Comparison of ENCODE assay signal across 24 cellular contexts in the genomic region with DNA sequence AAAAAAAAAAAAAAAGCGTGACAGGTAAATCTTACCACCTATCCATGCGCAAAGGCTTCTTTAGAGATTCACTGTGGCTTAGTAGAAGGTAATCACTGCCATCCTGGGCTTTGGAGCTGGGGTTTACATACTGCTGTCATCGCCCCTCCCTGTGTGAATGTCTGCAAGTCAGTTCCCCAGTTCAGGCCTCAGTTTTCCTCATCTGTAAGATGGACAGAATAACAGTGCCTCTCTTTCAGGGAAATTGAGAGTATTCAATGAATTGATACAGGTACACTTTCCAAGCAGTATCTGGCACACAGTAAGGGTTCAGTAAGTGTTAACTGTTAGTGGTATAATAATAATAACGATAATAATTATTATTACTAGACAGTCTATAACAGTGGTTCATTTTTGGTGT. TPM values are rescaled to one million over a fixed set of nuclear protein-coding genes. Genes with fewer than 3 reads are reported as not detected.
A peak's percentile ranks its signal among the peaks of the same experiment; 100 is the strongest.
DNase-seq lines count a peak whose midpoint lies in the region; ATAC-seq, FAIRE-seq and TF ChIP-seq lines count a peak whose summit lies in the region.
"Had no signal": no experiment of that assay in that cellular context is flagged by ENCODE, and none has a peak within 500 bp of the region (broad histone marks: within the 10 kb centered on the region; RNA-seq: fewer than 3 reads in every experiment).

No MANE protein-coding gene starts in this region.

- peaks cover 31% of the 10 kb centered on the region for H3K4me1 Mint-ChIP-seq in activated T-cell treated with anti-CD3 and anti-CD28 coated beads, Interleukin-2, amount 50 U/mL, for 24 hours (ENCODE audit: low read depth)
- H3K4me1 Mint-ChIP-seq in CD8-positive, alpha-beta T cell (ENCODE audit: low read depth), result peaks cover 16% of the 10 kb centered on the region

- no peak for DNase-seq in activated T-cell treated with anti-CD3 and anti-CD28 coated beads, Interleukin-2, amount 50 U/mL, for 24 hours
- no peak for DNase-seq in activated T-cell treated with anti-CD3 and anti-CD28 coated beads, Interleukin-2, amount 50 U/mL, for 48 hours
- DNase-seq in A549 (ENCODE audit: low read depth in 1 of 2, low spot score in 1 of 2) (no peak), PC-3 (no peak), WERI-Rb-1 (no peak), UCSD-AML1 (lab: John Stamatoyannopoulos, UW; ENCODE audit: unreplicated experiment) (no peak)
- DNase-seq in CD8-positive, alpha-beta T cell, result no peak
- DNase-seq: COR-L47; DMS153; GF-D8; HCEC 1CT; NCI-H1417; NCI-H187; NCI-H2107; NCI-H510A; NCI-H748 treated with DMSO at 0.1 percent for 48 hours; NK-92 treated with Interleukin-12 subunit alpha and Interleukin-12 subunit beta, amount 100 ng/mL, for 24 hours; OCI-M1; RPMI8226; SHP77 treated with DMSO at 0.1 percent for 48 hours; SK-N-SH had no signal

- no peaks in the 10 kb centered on the region for H3F3A ChIP-seq in PC-3 (ENCODE audit: low read length, unreplicated experiment)

- no peak overlapping the region for H3K27ac ChIP-seq in A549
- H3K27ac ChIP-seq in CD8-positive, alpha-beta T cell (ENCODE audit: low read depth, low read length), result no peak overlapping the region
- H3K27ac ChIP-seq in PC-3 (ENCODE audit: low read length), result no peak overlapping the region
- H3K27ac ChIP-seq in WERI-Rb-1, result no peak overlapping the region
- H3K27ac ChIP-seq: C4-2B had no signal

- no peaks in the 10 kb centered on the region for H3K36me3 ChIP-seq in CD8-positive, alpha-beta T cell (ENCODE audit: insufficient read depth, low read length)
- H3K36me3 ChIP-seq in PC-3 (ENCODE audit: low read depth, low read length), result no peaks in the 10 kb centered on the region
- no peaks in the 10 kb centered on the region for H3K36me3 ChIP-seq in WERI-Rb-1

- no peaks in the 10 kb centered on the region for H3K27me3 Mint-ChIP-seq in activated T-cell treated with anti-CD3 and anti-CD28 coated beads, Interleukin-2, amount 50 U/mL, for 24 hours
- no peaks in the 10 kb centered on the region for H3K27me3 Mint-ChIP-seq in CD8-positive, alpha-beta T cell (ENCODE audit: low read depth)

- no peak overlapping the region for H2AFZ ChIP-seq in PC-3 (ENCODE audit: low read length)
- H2AFZ ChIP-seq: GM23338 had no signal

- no peak overlapping the region for H3K4me3 ChIP-seq in A549
- H3K4me3 ChIP-seq in CD8-positive, alpha-beta T cell (ENCODE audit: low read depth, low read length), result no peak overlapping the region
- H3K4me3 ChIP-seq in PC-3 (ENCODE audit: low read length), result no peak overlapping the region
- no peak overlapping the region for H3K4me3 ChIP-seq in WERI-Rb-1 (ENCODE audit: low read depth, low read length)
- H3K4me3 ChIP-seq: GM23338 had no signal

- peak overlapping the region; percentile 39 for H3K4me3 Mint-ChIP-seq in activated T-cell treated with anti-CD3 and anti-CD28 coated beads, Interleukin-2, amount 50 U/mL, for 24 hours
- peak overlapping the region; percentile 26 for H3K4me3 Mint-ChIP-seq in CD8-positive, alpha-beta T cell
- H3K4me3 Mint-ChIP-seq: GM23338 had no signal

- BruUV-seq in PC-3 (replicated peaks; lab: Mats Ljungman, UMichigan), result TSS peak; percentile 36

- H4K20me1 ChIP-seq in PC-3 (ENCODE audit: low read length), result no peaks in the 10 kb centered on the region

- CTCF ChIA-PET in A549 (lab: Yijun Ruan, JAX), result interaction anchor here (1.3 to 1.6 kb wide), 2 partner anchors 14 to 24 kb away, joined by 3 read pairs; no protein-coding TSS in a partner anchor
- CTCF ChIA-PET in CD8-positive, alpha-beta T cell (lab: Charles Lee), result no interaction called here
- CTCF ChIA-PET in PC-3 (lab: Charles Lee), result no interaction called here

- H3K9me3 ChIP-seq in A549 (no peaks in the 10 kb centered on the region), PC-3 (ENCODE audit: low read length) (no peaks in the 10 kb centered on the region), WERI-Rb-1 (ENCODE audit: severe bottlenecking) (no peaks in the 10 kb centered on the region)
- H3K9me3 ChIP-seq in CD8-positive, alpha-beta T cell (ENCODE audit: low read length), result no peaks in the 10 kb centered on the region
- H3K9me3 ChIP-seq: SK-N-SH had no signal

- no peaks in the 10 kb centered on the region for H3K9me2 ChIP-seq in PC-3 (replicated peaks; ENCODE audit: low read length)
- H3K9me2 ChIP-seq: SK-N-SH had no signal

- TF ChIP-seq POLR2A in A549 (IDR thresholded peaks at IDR 0.05; ENCODE audit: low read length), result no peak

- no peak for FAIRE-seq in A549 (lab: Jason Lieb, UNC)

- no peaks in the 10 kb centered on the region for H3K9me3 Mint-ChIP-seq in activated T-cell treated with anti-CD3 and anti-CD28 coated beads, Interleukin-2, amount 50 U/mL, for 24 hours
- H3K9me3 Mint-ChIP-seq in CD8-positive, alpha-beta T cell, result no peaks in the 10 kb centered on the region
- H3K9me3 Mint-ChIP-seq: GM23338 had no signal

- intact Hi-C loops in CD8-positive, alpha-beta T cell (cut with DNase I, micrococcal nuclease), result loop anchor here (5.0 kb wide), 4 partner anchors 74 to 494 kb away; partner anchors contain the start of genes GEMIN7 (in 1 of the 2), MARK4 (in 1 of the 2), PPM1N (in 1 of the 2) and RTN2 (in 1 of the 2)
- intact Hi-C loops in PC-3 (cut with micrococcal nuclease), result no loop called here

- H3K27me3 ChIP-seq in CD8-positive, alpha-beta T cell (ENCODE audit: insufficient read depth, low read length), result no peaks in the 10 kb centered on the region
- H3K27me3 ChIP-seq in PC-3 (ENCODE audit: low read length) (no peaks in the 10 kb centered on the region), WERI-Rb-1 (ENCODE audit: insufficient read depth, low read depth, severe bottlenecking) (no peaks in the 10 kb centered on the region)

- H3K27ac Mint-ChIP-seq in activated T-cell treated with anti-CD3 and anti-CD28 coated beads, Interleukin-2, amount 50 U/mL, for 24 hours, result peak overlapping the region; percentile 63
- H3K27ac Mint-ChIP-seq in CD8-positive, alpha-beta T cell, result no peak overlapping the region
- H3K27ac Mint-ChIP-seq: GM23338 had no signal

- 87% methylated on average over 4 of the region's 4 CpGs for WGBS in A549 (ENCODE audit: missing lambda C conversion rate)

- no peak overlapping the region for H3K9ac ChIP-seq in PC-3 (ENCODE audit: low read length)
- H3K9ac ChIP-seq: SK-N-SH had no signal

- POLR2A ChIA-PET in A549 (lab: Yijun Ruan, JAX), result interaction anchor here (0.7 kb wide), 1 partner anchor 1000 kb away, joined by 10 read pairs; no protein-coding TSS in a partner anchor
- POLR2A ChIA-PET in CD8-positive, alpha-beta T cell (lab: Charles Lee), result no interaction called here
- POLR2A ChIA-PET in PC-3 (lab: Charles Lee; ENCODE audit: unreplicated experiment), result no interaction called here

- no peak for TF ChIP-seq RAD21 in A549 (conservative IDR thresholded peaks at IDR 0.05 in 1 of 2, IDR thresholded peaks at IDR 0.05 in 1 of 2)

- no peaks in the 10 kb centered on the region for H3K79me2 ChIP-seq in PC-3 (ENCODE audit: low read length)

- TF ChIP-seq CTCF in A549 (IDR thresholded peaks at IDR 0.05), result no peak
- TF ChIP-seq CTCF in CD8-positive, alpha-beta T cell (IDR thresholded peaks at IDR 0.05), result no peak
- TF ChIP-seq CTCF in PC-3 (conservative IDR thresholded peaks at IDR 0.05; ENCODE audit: low read depth, low read length), result no peak
- no peak for TF ChIP-seq CTCF in WERI-Rb-1 (IDR thresholded peaks at IDR 0.05; ENCODE audit: low read depth, low read length)

- H3K4me1 ChIP-seq in A549, result peaks cover 7% of the 10 kb centered on the region; the same call in 1 of the 3 replicates
- H3K4me1 ChIP-seq in CD8-positive, alpha-beta T cell (ENCODE audit: insufficient read depth, low read length), result peaks cover 10% of the 10 kb centered on the region
- H3K4me1 ChIP-seq in PC-3 (ENCODE audit: insufficient read depth, low read length), result no peaks in the 10 kb centered on the region; the same call in 1 of the 2 replicates

- H3K4me2 ChIP-seq in A549 (no peak overlapping the region), PC-3 (ENCODE audit: low read length) (no peak overlapping the region)
- H3K4me2 ChIP-seq: GM23338, SK-N-SH had no signal

- peaks cover 62% of the 10 kb centered on the region for H3K36me3 Mint-ChIP-seq in activated T-cell treated with anti-CD3 and anti-CD28 coated beads, Interleukin-2, amount 50 U/mL, for 24 hours (ENCODE audit: low read depth)
- peaks cover 33% of the 10 kb centered on the region for H3K36me3 Mint-ChIP-seq in CD8-positive, alpha-beta T cell

- ATAC-seq in A549 (no peak), PC-3 (no peak), GM18873 (IDR thresholded peaks at IDR 0.05; ENCODE audit: low FRiP score, unreplicated experiment) (no peak)
- no peak for ATAC-seq in CD8-positive, alpha-beta T cell
- ATAC-seq: GM23338 had no signal

- TF ChIP-seq EP300 in A549 (IDR thresholded peaks at IDR 0.05), result no peak

RNA-seq across cellular contexts. Expression of gene RELB, which starts 2.2 kb away (rescaled TPM):
- 7.5 and 8.1 TPM in 2 replicates for polyA plus RNA-seq in A549 (2011; rRNA removed)
- 21.2 and 28.8 TPM in 2 replicates for polyA plus RNA-seq in A549 (2012; cell fraction: cytosol; rRNA removed)
- polyA plus RNA-seq in A549 (2012; cell fraction: nucleus; rRNA removed), result 35.3 and 41.2 TPM in 2 replicates
- polyA plus RNA-seq in A549 (2017; fragmentation: RNase III; extraction: RNeasy Plus Mini Kit Qiagen cat#74134 plus additional on column Dnase treatment), result 9.6 to 15.1 TPM (median 9.6 TPM) in 3 replicates
- 9.0 and 11.3 TPM in 2 replicates for polyA minus RNA-seq in A549 (2011; rRNA and poly(A)+ RNA removed)
- total RNA-seq in CD8-positive, alpha-beta T cell, result 100 to 1,000 TPM; 168 to 179 TPM
- 4.8 and 15.2 TPM in 2 replicates for total RNA-seq in PC-3 (2014; rRNA removed)

RNA-seq across cellular contexts. Expression of gene CLASRP, which starts 35.4 kb away (rescaled TPM):
- polyA plus RNA-seq in A549 (2011; rRNA removed), result 30.7 and 39.0 TPM in 2 replicates
- polyA plus RNA-seq in A549 (2012; cell fraction: cytosol; rRNA removed), result 38.3 and 40.7 TPM in 2 replicates
- polyA plus RNA-seq in A549 (2012; cell fraction: nucleus; rRNA removed), result 229 and 279 TPM in 2 replicates
- polyA plus RNA-seq in A549 (2017; fragmentation: RNase III; extraction: RNeasy Plus Mini Kit Qiagen cat#74134 plus additional on column Dnase treatment), result 74.8 to 93.7 TPM (median 86.4 TPM) in 3 replicates
- polyA minus RNA-seq in A549 (2011; rRNA and poly(A)+ RNA removed), result 36.0 and 38.2 TPM in 2 replicates
- total RNA-seq in CD8-positive, alpha-beta T cell, result 100 to 1,000 TPM; 144 to 153 TPM
- total RNA-seq in PC-3 (2014; rRNA removed), result 32.3 and 38.9 TPM in 2 replicates

RNA-seq across cellular contexts. Expression of gene CLPTM1, which starts 48.3 kb away (rescaled TPM):
- 96.5 and 99.3 TPM in 2 replicates for polyA plus RNA-seq in A549 (2011; rRNA removed)
- polyA plus RNA-seq in A549 (2012; cell fraction: cytosol; rRNA removed), result 141 and 161 TPM in 2 replicates
- polyA plus RNA-seq in A549 (2012; cell fraction: nucleus; rRNA removed), result 421 and 534 TPM in 2 replicates
- 173 to 188 TPM (median 180 TPM) in 3 replicates for polyA plus RNA-seq in A549 (2017; fragmentation: RNase III; extraction: RNeasy Plus Mini Kit Qiagen cat#74134 plus additional on column Dnase treatment)
- polyA minus RNA-seq in A549 (2011; rRNA and poly(A)+ RNA removed), result 167 and 185 TPM in 2 replicates
- total RNA-seq in CD8-positive, alpha-beta T cell, result 100 to 1,000 TPM; 108 to 113 TPM
- total RNA-seq in PC-3 (2014; rRNA removed), result 44.9 and 61.3 TPM in 2 replicates

RNA-seq across cellular contexts. Expression of gene APOC2, which starts 57.6 kb away (rescaled TPM):
- polyA plus RNA-seq in A549 (2011; rRNA removed), result not detected in 2 replicates
- polyA plus RNA-seq in A549 (2012; cell fraction: cytosol; rRNA removed), result not detected in 2 replicates
- polyA plus RNA-seq in A549 (2012; cell fraction: nucleus; rRNA removed), result not detected in 2 replicates
- polyA plus RNA-seq in A549 (2017; fragmentation: RNase III; extraction: RNeasy Plus Mini Kit Qiagen cat#74134 plus additional on column Dnase treatment), result 0.27 TPM in 1 of 3 replicates, not detected in the others
- polyA minus RNA-seq in A549 (2011; rRNA and poly(A)+ RNA removed), result not detected in 2 replicates
- not detected for total RNA-seq in CD8-positive, alpha-beta T cell
- not detected in 2 replicates for total RNA-seq in PC-3 (2014; rRNA removed)
- total RNA-seq: GM23338 had no signal
- polyA plus RNA-seq: GM23338, SK-N-SH had no signal

Comparison
In these comparisons a context has a peak if more than half of its experiments do, and no peak if none do; other contexts are left out.
1. RNA of gene RELB, which starts 2.2 kb away (total RNA-seq): 168 to 179 TPM in CD8-positive, alpha-beta T cell; 4.8 to 15.2 TPM in PC-3; every median in the first group is over 10 times any median in the second.